1 cellular context compared by ENCODE assay signal in genomic region chr3:115623414-115623868, GRCh38.
A peak's percentile ranks its signal among the peaks of the same experiment; 100 is the strongest.
TF ChIP-seq lines count a peak whose summit lies in the region.

GAP43 (plus strand) TSS chr3:115623510; CDS start chr3:115623690, 180 bp downstream.

TF ChIP-seq in HEK293, 187 proteins besides CTCF, POLR2A, EP300 and RAD21 (continued from another document and continues in another):
- peak; percentile 41; the same call in 1 of the 2 replicates for TF ChIP-seq ZNF362 (tag by site-specific recombination; IDR thresholded peaks at IDR 0.05)
- TF ChIP-seq ZNF121 (tag by site-specific recombination; IDR thresholded peaks at IDR 0.05) = no peak
- no peak for TF ChIP-seq ZNF341 (tag by site-specific recombination; IDR thresholded peaks at IDR 0.05; ENCODE audit: low read depth)
- no peak for TF ChIP-seq ZNF837 (tag by site-specific recombination; IDR thresholded peaks at IDR 0.05)
- TF ChIP-seq ZNF623 (tag by site-specific recombination; IDR thresholded peaks at IDR 0.05) = no peak
- peak; percentile 97 for TF ChIP-seq ZNF596 (tag by site-specific recombination; IDR thresholded peaks at IDR 0.05)
- no peak for TF ChIP-seq PRDM2 (tag by site-specific recombination; IDR thresholded peaks at IDR 0.05; ENCODE audit: borderline replicate concordance)
- 0 out of 2 replicates have a peak, but pooled peaks have one; percentile 19 for TF ChIP-seq ZBTB20 (tag by site-specific recombination; IDR thresholded peaks at IDR 0.05)
- no peak for TF ChIP-seq ZNF10 (tag by site-specific recombination; IDR thresholded peaks at IDR 0.05)
- TF ChIP-seq PBX3 (CRISPR knock-in tag; IDR thresholded peaks at IDR 0.05) = no peak
- no peak for TF ChIP-seq ZXDB (tag by site-specific recombination; IDR thresholded peaks at IDR 0.05)
- no peak for TF ChIP-seq ZNF48 (tag by site-specific recombination; IDR thresholded peaks at IDR 0.05)
- TF ChIP-seq ZNF335 (tag by site-specific recombination; conservative IDR thresholded peaks at IDR 0.05) = peak; percentile 66
- no peak; the same call in 1 of the 2 replicates for TF ChIP-seq ZBTB21 (tag by site-specific recombination; IDR thresholded peaks at IDR 0.05)
- no peak for TF ChIP-seq ZNF488 (tag by site-specific recombination; IDR thresholded peaks at IDR 0.05)
- TF ChIP-seq TCF7L2 (IDR thresholded peaks at IDR 0.05; ENCODE audit: borderline replicate concordance, low read depth, low read length) = no peak
- TF ChIP-seq ZBTB48 (tag by site-specific recombination; IDR thresholded peaks at IDR 0.05) = peak; percentile 38; the same call in 1 of the 2 replicates
- TF ChIP-seq ZNF148 (tag by site-specific recombination; IDR thresholded peaks at IDR 0.05; ENCODE audit: borderline replicate concordance) = no peak
- TF ChIP-seq SP7 (tag by site-specific recombination; IDR thresholded peaks at IDR 0.05) = no peak
- no peak for TF ChIP-seq ZNF707 (tag by site-specific recombination; IDR thresholded peaks at IDR 0.05)
- peak; percentile 71 for TF ChIP-seq REST (tag by site-specific recombination; IDR thresholded peaks at IDR 0.05)
- TF ChIP-seq ZNF513 (tag by site-specific recombination; IDR thresholded peaks at IDR 0.05) = no peak
- no peak for TF ChIP-seq ZFP3 (tag by site-specific recombination; IDR thresholded peaks at IDR 0.05; ENCODE audit: low read depth)
- TF ChIP-seq ZFP69B (tag by site-specific recombination; IDR thresholded peaks at IDR 0.05) = peak; percentile 74
- TF ChIP-seq MEIS1 (CRISPR knock-in tag; IDR thresholded peaks at IDR 0.05; ENCODE audit: borderline replicate concordance) = no peak
- TF ChIP-seq ZNF280C (tag by site-specific recombination; IDR thresholded peaks at IDR 0.05) = no peak
- no peak for TF ChIP-seq GFI1B (tag by site-specific recombination; IDR thresholded peaks at IDR 0.05)
- no peak for TF ChIP-seq YY2 (tag by site-specific recombination; IDR thresholded peaks at IDR 0.05)
- no peak for TF ChIP-seq ZFP37 (tag by site-specific recombination; IDR thresholded peaks at IDR 0.05)
- TF ChIP-seq AEBP2 (tag by site-specific recombination; IDR thresholded peaks at IDR 0.05; ENCODE audit: borderline replicate concordance) = no peak
- TF ChIP-seq ZNF398 (tag by site-specific recombination; IDR thresholded peaks at IDR 0.05) = peak; percentile 95
